1 cellular context compared by ENCODE assay signal in genomic region chr2:238418196-238418998, GRCh38.
TF ChIP-seq lines count a peak whose summit lies in the region.

No MANE protein-coding gene starts in this region.

TF ChIP-seq in IMR-90, 13 proteins besides CTCF, POLR2A, EP300 and RAD21:
- TF ChIP-seq NFE2L2 (IDR thresholded peaks at IDR 0.05; ENCODE audit: low read depth, low read length) = 0 out of 2 replicates have a peak, but pooled peaks have one; percentile 6
- TF ChIP-seq SMC3 (IDR thresholded peaks at IDR 0.05; ENCODE audit: low read depth, low read length) = no peak
